8 cellular contexts compared by ENCODE assay signal in genomic region chr2:241478166-241478565, GRCh38.
"Had no signal": no experiment of that assay in that cellular context is flagged by ENCODE, and none has a peak within 500 bp of the region (broad histone marks: within the 10 kb centered on the region; RNA-seq: fewer than 3 reads in every experiment).

No MANE protein-coding gene starts in this region.

- FAIRE-seq: G401.6, GM12878, GM12891, GM12892, GM18507, GM19239 had no signal

- DNase-seq: GDM1, GF-D8 had no signal

- H3K4me3 ChIP-seq: GM12878 had no signal

- ATAC-seq: GM12878 had no signal
